In the genomic region with DNA sequence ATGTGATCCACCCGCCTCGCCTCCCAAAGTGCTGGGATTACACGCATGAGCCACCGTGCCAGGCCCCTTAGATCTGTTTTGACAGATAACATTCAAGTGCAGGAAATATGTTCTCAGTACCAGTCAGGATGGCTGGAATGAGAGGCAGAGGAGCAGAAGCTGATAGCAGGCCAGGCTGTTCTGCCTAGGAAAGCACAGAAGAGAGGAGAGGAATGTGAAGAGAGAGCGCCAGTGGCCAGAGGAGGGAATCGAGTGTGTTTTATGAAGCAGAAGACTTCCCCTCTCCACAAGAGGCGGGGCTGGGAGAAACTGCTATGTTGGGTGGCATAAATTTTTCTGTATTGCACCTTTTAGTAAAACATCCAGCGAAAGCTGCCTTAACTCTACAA, we compare ENCODE assay signal across 1 cellular context.
TF ChIP-seq lines count a peak whose summit lies in the region.

No MANE protein-coding gene starts in this region.

TF ChIP-seq in GM23338, 12 proteins besides CTCF, POLR2A, EP300 and RAD21 (continued from another document):
- TF ChIP-seq EZH2phosphoT487 (IDR thresholded peaks at IDR 0.05; ENCODE audit: unreplicated experiment) (no peak), ZNF331 (CRISPR knock-in tag; IDR thresholded peaks at IDR 0.05; ENCODE audit: low read depth) (no peak), JUNB (IDR thresholded peaks at IDR 0.05; ENCODE audit: unreplicated experiment) (no peak), NANOG (IDR thresholded peaks at IDR 0.05; ENCODE audit: borderline replicate concordance) (no peak), ZNF114 (CRISPR knock-in tag; IDR thresholded peaks at IDR 0.05) (no peak)
- TF ChIP-seq, protein P1, sequence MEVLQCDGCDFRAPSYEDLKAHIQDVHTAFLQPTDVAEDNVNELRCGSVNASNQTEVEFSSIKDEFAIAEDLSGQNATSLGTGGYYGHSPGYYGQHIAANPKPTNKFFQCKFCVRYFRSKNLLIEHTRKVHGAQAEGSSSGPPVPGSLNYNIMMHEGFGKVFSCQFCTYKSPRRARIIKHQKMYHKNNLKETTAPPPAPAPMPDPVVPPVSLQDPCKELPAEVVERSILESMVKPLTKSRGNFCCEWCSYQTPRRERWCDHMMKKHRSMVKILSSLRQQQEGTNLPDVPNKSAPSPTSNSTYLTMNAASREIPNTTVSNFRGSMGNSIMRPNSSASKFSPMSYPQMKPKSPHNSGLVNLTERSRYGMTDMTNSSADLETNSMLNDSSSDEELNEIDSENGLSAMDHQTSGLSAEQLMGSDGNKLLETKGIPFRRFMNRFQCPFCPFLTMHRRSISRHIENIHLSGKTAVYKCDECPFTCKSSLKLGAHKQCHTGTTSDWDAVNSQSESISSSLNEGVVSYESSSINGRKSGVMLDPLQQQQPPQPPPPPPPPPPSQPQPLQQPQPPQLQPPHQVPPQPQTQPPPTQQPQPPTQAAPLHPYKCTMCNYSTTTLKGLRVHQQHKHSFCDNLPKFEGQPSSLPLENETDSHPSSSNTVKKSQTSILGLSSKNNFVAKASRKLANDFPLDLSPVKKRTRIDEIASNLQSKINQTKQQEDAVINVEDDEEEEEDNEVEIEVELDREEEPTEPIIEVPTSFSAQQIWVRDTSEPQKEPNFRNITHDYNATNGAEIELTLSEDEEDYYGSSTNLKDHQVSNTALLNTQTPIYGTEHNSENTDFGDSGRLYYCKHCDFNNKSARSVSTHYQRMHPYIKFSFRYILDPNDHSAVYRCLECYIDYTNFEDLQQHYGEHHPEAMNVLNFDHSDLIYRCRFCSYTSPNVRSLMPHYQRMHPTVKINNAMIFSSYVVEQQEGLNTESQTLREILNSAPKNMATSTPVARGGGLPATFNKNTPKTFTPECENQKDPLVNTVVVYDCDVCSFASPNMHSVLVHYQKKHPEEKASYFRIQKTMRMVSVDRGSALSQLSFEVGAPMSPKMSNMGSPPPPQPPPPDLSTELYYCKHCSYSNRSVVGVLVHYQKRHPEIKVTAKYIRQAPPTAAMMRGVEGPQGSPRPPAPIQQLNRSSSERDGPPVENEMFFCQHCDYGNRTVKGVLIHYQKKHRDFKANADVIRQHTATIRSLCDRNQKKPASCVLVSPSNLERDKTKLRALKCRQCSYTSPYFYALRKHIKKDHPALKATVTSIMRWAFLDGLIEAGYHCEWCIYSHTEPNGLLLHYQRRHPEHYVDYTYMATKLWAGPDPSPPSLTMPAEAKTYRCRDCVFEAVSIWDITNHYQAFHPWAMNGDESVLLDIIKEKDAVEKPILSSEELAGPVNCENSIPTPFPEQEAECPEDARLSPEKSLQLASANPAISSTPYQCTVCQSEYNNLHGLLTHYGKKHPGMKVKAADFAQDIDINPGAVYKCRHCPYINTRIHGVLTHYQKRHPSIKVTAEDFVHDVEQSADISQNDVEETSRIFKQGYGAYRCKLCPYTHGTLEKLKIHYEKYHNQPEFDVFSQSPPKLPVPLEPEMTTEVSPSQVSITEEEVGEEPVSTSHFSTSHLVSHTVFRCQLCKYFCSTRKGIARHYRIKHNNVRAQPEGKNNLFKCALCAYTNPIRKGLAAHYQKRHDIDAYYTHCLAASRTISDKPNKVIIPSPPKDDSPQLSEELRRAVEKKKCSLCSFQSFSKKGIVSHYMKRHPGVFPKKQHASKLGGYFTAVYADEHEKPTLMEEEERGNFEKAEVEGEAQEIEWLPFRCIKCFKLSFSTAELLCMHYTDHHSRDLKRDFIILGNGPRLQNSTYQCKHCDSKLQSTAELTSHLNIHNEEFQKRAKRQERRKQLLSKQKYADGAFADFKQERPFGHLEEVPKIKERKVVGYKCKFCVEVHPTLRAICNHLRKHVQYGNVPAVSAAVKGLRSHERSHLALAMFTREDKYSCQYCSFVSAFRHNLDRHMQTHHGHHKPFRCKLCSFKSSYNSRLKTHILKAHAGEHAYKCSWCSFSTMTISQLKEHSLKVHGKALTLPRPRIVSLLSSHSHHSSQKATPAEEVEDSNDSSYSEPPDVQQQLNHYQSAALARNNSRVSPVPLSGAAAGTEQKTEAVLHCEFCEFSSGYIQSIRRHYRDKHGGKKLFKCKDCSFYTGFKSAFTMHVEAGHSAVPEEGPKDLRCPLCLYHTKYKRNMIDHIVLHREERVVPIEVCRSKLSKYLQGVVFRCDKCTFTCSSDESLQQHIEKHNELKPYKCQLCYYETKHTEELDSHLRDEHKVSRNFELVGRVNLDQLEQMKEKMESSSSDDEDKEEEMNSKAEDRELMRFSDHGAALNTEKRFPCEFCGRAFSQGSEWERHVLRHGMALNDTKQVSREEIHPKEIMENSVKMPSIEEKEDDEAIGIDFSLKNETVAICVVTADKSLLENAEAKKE (CRISPR knock-in tag; IDR thresholded peaks at IDR 0.05), result no peak
- TF ChIP-seq, protein P2, sequence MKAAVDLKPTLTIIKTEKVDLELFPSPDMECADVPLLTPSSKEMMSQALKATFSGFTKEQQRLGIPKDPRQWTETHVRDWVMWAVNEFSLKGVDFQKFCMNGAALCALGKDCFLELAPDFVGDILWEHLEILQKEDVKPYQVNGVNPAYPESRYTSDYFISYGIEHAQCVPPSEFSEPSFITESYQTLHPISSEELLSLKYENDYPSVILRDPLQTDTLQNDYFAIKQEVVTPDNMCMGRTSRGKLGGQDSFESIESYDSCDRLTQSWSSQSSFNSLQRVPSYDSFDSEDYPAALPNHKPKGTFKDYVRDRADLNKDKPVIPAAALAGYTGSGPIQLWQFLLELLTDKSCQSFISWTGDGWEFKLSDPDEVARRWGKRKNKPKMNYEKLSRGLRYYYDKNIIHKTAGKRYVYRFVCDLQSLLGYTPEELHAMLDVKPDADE (IDR thresholded peaks at IDR 0.05), result no peak
TF ChIP-seq in GM23338: peak in this region for 0.
